ENCODE assay signal across 9 cellular contexts in the genomic region with DNA sequence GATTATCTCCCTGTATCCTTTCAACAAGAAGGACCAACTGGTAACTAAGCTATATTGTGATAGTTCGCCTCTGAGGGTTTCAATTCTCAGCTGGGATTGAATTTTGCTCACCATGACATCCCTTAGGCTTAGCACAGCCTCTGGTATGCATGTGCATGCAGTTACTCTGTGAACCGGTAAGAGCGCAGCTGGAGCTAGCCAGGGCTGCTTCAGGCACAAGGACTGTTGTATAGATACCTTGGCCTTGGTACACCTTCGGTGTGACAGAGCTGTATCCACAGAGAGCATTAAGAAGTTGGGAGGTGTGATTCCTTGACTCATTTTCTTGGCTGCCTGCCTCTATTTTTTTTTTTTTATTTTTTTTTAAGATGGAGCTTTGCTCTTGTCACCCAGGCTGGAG.
DNase-seq lines count a peak whose midpoint lies in the region; ATAC-seq lines count a peak whose summit lies in the region.
"Had no signal": no experiment of that assay in that cellular context is flagged by ENCODE, and none has a peak within 500 bp of the region (broad histone marks: within the 10 kb centered on the region; RNA-seq: fewer than 3 reads in every experiment).

No MANE protein-coding gene starts in this region.

- no peak for ATAC-seq in GM21447 (IDR thresholded peaks at IDR 0.05; ENCODE audit: unreplicated experiment)

- no peaks in the 10 kb centered on the region for H3K9me3 ChIP-seq in HAP-1

- H3K4me1 ChIP-seq in HAP-1, result peaks cover 47% of the 10 kb centered on the region

- peak overlapping the region; percentile 89; the same call in 1 of the 2 replicates for H3K4me3 ChIP-seq in HAP-1

- DNase-seq in AG08395 (ENCODE audit: low spot score), result peak; percentile 39
- DNase-seq in HAP-1 (ENCODE audit: low spot score in 2 of 2), result peak; percentile 8 to 47
- peak; percentile 40 for DNase-seq in amniotic epithelial cell (ENCODE audit: low read depth)
- DNase-seq in left kidney (ENCODE audit: low read depth, low spot score), result peak; percentile 24
- DNase-seq in anterior cingulate cortex (lab: John Stamatoyannopoulos, UW), result no peak
- DNase-seq in NCI-H345 (lab: John Stamatoyannopoulos, UW), result no peak
- DNase-seq in stimulated activated CD4-positive, alpha-beta T cell treated with anti-CD3 and anti-CD28 coated beads, Interleukin-15, amount 100 ng/mL, for 24 hours, result no peak
- DNase-seq: foreskin melanocyte had no signal

- in situ Hi-C loops in HAP-1 (cut with MboI; ENCODE audit: low sequenced_read_pairs), result no loop called here

- H3K27me3 ChIP-seq in HAP-1 (ENCODE audit: low read depth), result no peaks in the 10 kb centered on the region

- peaks cover 20% of the 10 kb centered on the region for H3K36me3 ChIP-seq in HAP-1 (replicated peaks)

Comparison
In these comparisons a context has a peak if more than half of its experiments do, and no peak if none do; other contexts are left out.
1. DNase-seq: peak in AG08395 (single experiment), HAP-1 (2 of 2), amniotic epithelial cell (single experiment) and left kidney (single experiment); none in anterior cingulate cortex (0 of 58), NCI-H345 (single experiment) and stimulated activated CD4-positive, alpha-beta T cell treated with anti-CD3 and anti-CD28 coated beads, Interleukin-15, amount 100 ng/mL, for 24 hours (single experiment).